In the genomic region with DNA sequence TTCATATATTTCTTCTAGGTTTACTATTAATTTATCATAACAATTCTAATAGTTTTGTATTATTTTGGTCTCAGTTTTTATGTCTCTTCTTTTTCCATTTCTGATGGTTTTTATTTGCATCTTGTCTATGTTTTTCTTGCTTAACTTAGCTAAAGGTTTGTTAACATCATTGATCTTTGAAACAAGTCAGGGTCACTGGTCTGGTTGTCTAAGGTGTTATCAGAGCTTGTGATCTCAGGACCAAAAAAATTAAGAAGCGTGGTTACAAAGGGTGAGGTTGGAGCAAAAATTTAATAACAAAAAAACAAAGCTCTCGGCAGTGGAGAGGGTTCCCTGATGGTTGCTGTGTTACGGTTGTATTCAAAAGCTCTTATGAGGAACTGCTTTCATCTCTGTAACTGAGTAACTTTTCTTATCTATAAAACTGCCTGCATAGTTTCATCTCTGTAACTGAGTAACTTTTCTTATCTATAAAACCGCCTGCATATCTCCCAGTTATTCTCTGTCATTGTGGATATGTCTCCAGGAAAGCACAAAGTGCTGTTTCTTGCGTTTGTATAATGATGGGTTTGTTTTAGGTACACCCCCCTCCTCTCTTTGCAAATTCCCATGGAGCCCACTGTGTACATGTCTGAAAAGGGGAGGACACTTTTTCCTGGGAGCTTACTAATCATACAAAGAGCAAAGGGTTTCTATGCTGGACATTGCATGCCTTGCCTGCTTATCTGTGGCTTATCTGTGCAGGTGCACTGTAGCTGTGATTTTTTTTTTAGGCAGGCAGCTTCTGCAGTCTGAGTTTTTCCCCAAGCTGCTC, we compare ENCODE assay signal across 11 cellular contexts.
DNase-seq lines count a peak whose midpoint lies in the region; ATAC-seq and TF ChIP-seq lines count a peak whose summit lies in the region.
"Had no signal": no experiment of that assay in that cellular context is flagged by ENCODE, and none has a peak within 500 bp of the region (broad histone marks: within the 10 kb centered on the region; RNA-seq: fewer than 3 reads in every experiment).

No MANE protein-coding gene starts in this region.

- H3K9me3 ChIP-seq in neuronal stem cell (replicated peaks in 1 of 2; ENCODE audit: control insufficient read depth in 2 of 2, insufficient read depth in 1 of 2, low read depth in 1 of 2, low read length in 2 of 2), result no peaks in the 10 kb centered on the region
- H3K9me3 ChIP-seq in PC-9 (ENCODE audit: insufficient read depth, low read depth), result no peaks in the 10 kb centered on the region; the same call in 1 of the 2 replicates
- peaks cover 3% of the 10 kb centered on the region for H3K9me3 ChIP-seq in aorta (ENCODE audit: control insufficient read depth, low read length)

- POLR2A ChIA-PET in PC-9 (lab: Charles Lee; ENCODE audit: unreplicated experiment), result no interaction called here

- intact Hi-C loops in PC-9 (cut with micrococcal nuclease; ENCODE audit: unreplicated experiment), result no loop called here
- intact Hi-C loops in aorta (cut with DNase I), result no loop called here

- ATAC-seq in GM19043 (IDR thresholded peaks at IDR 0.05; ENCODE audit: low read depth, unreplicated experiment), result peak; percentile 85
- peak; percentile 90 for ATAC-seq in HG02938 (IDR thresholded peaks at IDR 0.05; ENCODE audit: unreplicated experiment)
- no peak for ATAC-seq in GM19328 (IDR thresholded peaks at IDR 0.05; ENCODE audit: unreplicated experiment)
- no peak for ATAC-seq in aorta (ENCODE audit: low FRiP score)

- H3K14ac ChIP-seq in neuronal stem cell (ENCODE audit: low read length), result no peak overlapping the region

- H3K27me3 ChIP-seq in neuronal stem cell (ENCODE audit: control insufficient read depth in 3 of 3, insufficient read depth in 3 of 3, low read depth in 1 of 3, low read length in 3 of 3), result no peaks in the 10 kb centered on the region
- no peaks in the 10 kb centered on the region for H3K27me3 ChIP-seq in PC-9 (ENCODE audit: insufficient read depth, low read depth)
- no peaks in the 10 kb centered on the region for H3K27me3 ChIP-seq in aorta (ENCODE audit: control insufficient read depth in 1 of 2, insufficient read depth in 2 of 2, low read length in 1 of 2)

- no peaks in the 10 kb centered on the region for H3K9me2 ChIP-seq in PC-9 (ENCODE audit: insufficient read depth)

- no peak overlapping the region for H3K9ac ChIP-seq in neuronal stem cell (ENCODE audit: low read depth, low read length, poor library complexity)

- no peak overlapping the region for H2BK12ac ChIP-seq in neuronal stem cell (ENCODE audit: low read length)

- DNase-seq in NCI-H146 treated with DMSO at 0.1 percent for 48 hours (lab: John Stamatoyannopoulos, UW; ENCODE audit: unreplicated experiment) (peak; percentile 11), neuronal stem cell (ENCODE audit: low spot score) (peak; percentile 2), DMS53 (lab: John Stamatoyannopoulos, UW) (no peak), PC-9 (no peak), aorta (no peak)
- DNase-seq: activated B cell treated with CpG ODN at 0.5 μM for 24 hours, amniotic stem cell, DND-41 had no signal

- no TSS peak for BruUV-seq in PC-9 (replicated peaks; lab: Mats Ljungman, UMichigan)

- no peak overlapping the region for H2BK120ac ChIP-seq in neuronal stem cell (ENCODE audit: low read depth, low read length)

- CTCF ChIA-PET in PC-9 (lab: Charles Lee), result no interaction called here

- H2BK15ac ChIP-seq in neuronal stem cell (ENCODE audit: low read length), result no peak overlapping the region

- H2AFZ ChIP-seq in neuronal stem cell (ENCODE audit: low read length) (no peak overlapping the region), PC-9 (no peak overlapping the region)

- H3K18ac ChIP-seq in neuronal stem cell (ENCODE audit: low read length), result no peak overlapping the region

- H4K8ac ChIP-seq in neuronal stem cell (ENCODE audit: low read depth, low read length), result no peak overlapping the region

- H3K36me3 ChIP-seq in neuronal stem cell (replicated peaks in 1 of 2; ENCODE audit: control insufficient read depth in 2 of 2, insufficient read depth in 2 of 2, low read length in 2 of 2), result no peaks in the 10 kb centered on the region
- H3K36me3 ChIP-seq in PC-9 (ENCODE audit: low read depth), result no peaks in the 10 kb centered on the region
- H3K36me3 ChIP-seq in aorta (ENCODE audit: control insufficient read depth in 1 of 2, insufficient read depth in 2 of 2, low read length in 1 of 2), result no peaks in the 10 kb centered on the region

- TF ChIP-seq CTCF in PC-9 (conservative IDR thresholded peaks at IDR 0.05), result no peak

- no peak overlapping the region for H2AK5ac ChIP-seq in neuronal stem cell (ENCODE audit: low read depth, low read length)

- H3K4me1 ChIP-seq in neuronal stem cell (ENCODE audit: control insufficient read depth in 2 of 2, insufficient read depth in 1 of 2, low read depth in 1 of 2, low read length in 2 of 2) (peaks cover 0 to 2% of the 10 kb centered on the region in 2 donors), PC-9 (replicated peaks; ENCODE audit: insufficient read depth) (no peaks in the 10 kb centered on the region), aorta (ENCODE audit: control insufficient read depth in 1 of 2, insufficient read depth in 2 of 2, low read length in 2 of 2) (no peaks in the 10 kb centered on the region)

- no peak overlapping the region for H3K27ac ChIP-seq in neuronal stem cell (replicated peaks; ENCODE audit: low read length)
- no peak overlapping the region for H3K27ac ChIP-seq in PC-9
- H3K27ac ChIP-seq in aorta (ENCODE audit: low read depth in 1 of 2, low read length in 2 of 2), result no peak overlapping the region

- H3K23ac ChIP-seq in neuronal stem cell (ENCODE audit: low read depth, low read length, poor library complexity), result no peak overlapping the region

- H3F3A ChIP-seq in PC-9 (ENCODE audit: insufficient read depth, low read depth), result no peaks in the 10 kb centered on the region

- H3K4me3 ChIP-seq in neuronal stem cell (ENCODE audit: low read length in 2 of 2) (no peak overlapping the region), PC-9 (no peak overlapping the region), aorta (ENCODE audit: low read length in 2 of 2) (no peak overlapping the region)

- H4K20me1 ChIP-seq in PC-9 (ENCODE audit: insufficient read depth), result no peaks in the 10 kb centered on the region

- H3K4ac ChIP-seq in neuronal stem cell (ENCODE audit: low read length), result no peak overlapping the region

- no CpG with 5 or more reads among the region's 5 CpGs for WGBS in neuronal stem cell (ENCODE audit: extremely low coverage in 2 of 2, insufficient read length in 2 of 2, insufficient replicate concordance in 1 of 2), 2 donors
- WGBS in aorta, 2 donors, result 15 to 25% methylated on average over 5 of the region's 5 CpGs

- no peaks in the 10 kb centered on the region for H3K79me2 ChIP-seq in PC-9 (ENCODE audit: low read depth)

- no peak overlapping the region for H4K91ac ChIP-seq in neuronal stem cell (ENCODE audit: low read depth, low read length, poor library complexity)

- H3K4me2 ChIP-seq in neuronal stem cell (ENCODE audit: insufficient read depth, low read length, poor library complexity, severe bottlenecking) (no peak overlapping the region), PC-9 (no peak overlapping the region)

- H3K79me1 ChIP-seq in neuronal stem cell (ENCODE audit: low read depth, low read length), result no peaks in the 10 kb centered on the region

- no peak overlapping the region for H2BK5ac ChIP-seq in neuronal stem cell (ENCODE audit: low read length)

Comparison
In these comparisons a context has a peak if more than half of its experiments do, and no peak if none do; other contexts are left out.
1. ATAC-seq: peak in GM19043 (single experiment) and HG02938 (single experiment); none in GM19328 (single experiment) and aorta (single experiment).
2. DNase-seq: peak in NCI-H146 treated with DMSO at 0.1 percent for 48 hours (single experiment) and neuronal stem cell (single experiment); none in DMS53 (single experiment), PC-9 (0 of 2) and aorta (0 of 2).